ENCODE assay signal across 8 cellular contexts in the genomic region with DNA sequence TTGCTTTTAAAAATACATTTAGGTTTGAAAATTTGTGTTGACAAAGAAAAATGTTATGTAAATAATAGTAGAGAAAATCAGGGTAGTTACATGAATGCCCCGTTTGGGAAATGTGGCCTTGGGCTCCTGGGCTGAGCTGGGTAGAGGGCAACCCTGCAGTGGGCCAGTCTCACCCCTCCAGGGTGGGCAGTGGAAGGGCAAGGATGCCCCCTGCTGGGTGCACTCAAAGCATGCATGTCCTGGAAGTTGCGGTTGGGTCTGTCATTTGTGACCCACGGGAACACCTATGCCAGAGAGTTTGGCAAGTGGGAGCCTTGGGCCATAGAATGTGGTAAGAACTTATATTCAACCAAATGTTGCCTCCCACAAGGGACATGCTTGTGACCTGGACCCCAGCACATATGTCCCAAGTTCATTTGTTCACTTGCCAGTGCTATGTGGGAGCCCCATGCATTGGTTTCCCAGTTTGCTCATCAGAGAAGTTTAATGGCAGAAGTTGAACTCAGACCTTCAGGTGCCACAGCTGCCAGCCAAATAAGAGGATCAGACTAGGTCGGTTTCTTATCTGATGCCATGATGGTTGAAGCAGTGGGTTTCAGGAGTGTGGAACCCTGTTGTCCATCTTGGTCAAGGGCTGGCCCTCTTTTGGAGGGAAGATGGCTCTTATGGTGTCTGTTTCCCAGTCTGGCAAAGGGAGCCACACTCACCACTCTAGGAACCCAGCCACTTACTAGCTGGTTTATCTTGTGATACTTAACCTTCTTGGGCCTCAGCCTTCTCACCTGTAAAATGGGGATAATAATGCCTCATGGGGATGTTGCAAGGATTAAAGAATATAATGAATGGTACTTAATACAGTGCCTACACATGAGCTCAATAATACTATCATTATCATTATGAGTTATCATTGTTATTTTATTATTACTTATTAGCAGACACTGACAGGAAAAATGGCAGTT. TPM values are rescaled to one million over a fixed set of nuclear protein-coding genes. Genes with fewer than 3 reads are reported as not detected.
A peak's percentile ranks its signal among the peaks of the same experiment; 100 is the strongest.
DNase-seq lines count a peak whose midpoint lies in the region; ATAC-seq and TF ChIP-seq lines count a peak whose summit lies in the region.

No MANE protein-coding gene starts in this region.

- H4K20me1 ChIP-seq in smooth muscle cell (ENCODE audit: low read depth), result no peaks in the 10 kb centered on the region

- POLR2A ChIA-PET in A673 (lab: Charles Lee; ENCODE audit: low non-redundant PET), result interaction anchor here (0.7 kb wide), 1 partner anchor 25 kb away, joined by 3 read pairs; no protein-coding TSS in a partner anchor

- WGBS in smooth muscle cell (ENCODE audit: low lambda C conversion rate), result 32% methylated on average over 4 of the region's 4 CpGs

- no peak overlapping the region for H3K4me2 ChIP-seq in smooth muscle cell

- no peaks in the 10 kb centered on the region for H3K36me3 ChIP-seq in A673 (ENCODE audit: insufficient read depth, low read length, poor library complexity, severe bottlenecking)
- H3K36me3 ChIP-seq in smooth muscle cell (ENCODE audit: low read depth), result no peaks in the 10 kb centered on the region

- H3K9me3 ChIP-seq in A673 (ENCODE audit: low read depth, low read length, poor library complexity, severe bottlenecking), result no peaks in the 10 kb centered on the region
- no peaks in the 10 kb centered on the region for H3K9me3 ChIP-seq in smooth muscle cell (replicated peaks; ENCODE audit: low read depth)

- CTCF ChIA-PET in A673 (lab: Charles Lee), result interaction anchor here (0.6 to 1.3 kb wide), 5 partner anchors 11 to 275 kb away, joined by 3 to 9 read pairs (median 4); no protein-coding TSS in a partner anchor

- no TSS peak for BruUV-seq in A673 (replicated peaks; lab: Mats Ljungman, UMichigan)

- H3K4me1 ChIP-seq in A673 (ENCODE audit: insufficient read depth, low read length, poor library complexity, severe bottlenecking) (peaks cover 11% of the 10 kb centered on the region), smooth muscle cell (ENCODE audit: low read depth) (peaks cover 17% of the 10 kb centered on the region)

- ATAC-seq in left cardiac atrium, result peak; percentile 51 to 66

- no peak overlapping the region for H3K9ac ChIP-seq in smooth muscle cell (ENCODE audit: low read depth)

- peak; percentile 64 for DNase-seq in A673 (ENCODE audit: low spot score)
- peak; percentile 48 for DNase-seq in RPMI7951 (ENCODE audit: low read depth)
- peak; percentile 57 for DNase-seq in activated naive CD4-positive, alpha-beta T cell treated with Interleukin-2 at 50 U/mL for 16 hours
- DNase-seq in left cardiac atrium, result peak; percentile 62
- DNase-seq in smooth muscle cell (lab: John Stamatoyannopoulos, UW; ENCODE audit: unreplicated experiment), result peak; percentile 13
- DNase-seq in putamen (ENCODE audit: low spot score), result no peak
- DNase-seq in DMS79 treated with DMSO at 0.1 percent for 48 hours (lab: John Stamatoyannopoulos, UW), result no peak

- H3K27me3 ChIP-seq in A673 (replicated peaks; ENCODE audit: insufficient read depth, low read depth, low read length, poor library complexity) (no peaks in the 10 kb centered on the region), smooth muscle cell (ENCODE audit: low read depth) (peaks cover 57% of the 10 kb centered on the region)

- TF ChIP-seq CTCF in A673 (conservative IDR thresholded peaks at IDR 0.05; ENCODE audit: low read depth, low read length), result peak; percentile 76
- peak; percentile 89 for TF ChIP-seq CTCF in GM12872 (IDR thresholded peaks at IDR 0.05; ENCODE audit: insufficient read depth, low read depth, low read length)
- TF ChIP-seq CTCF in smooth muscle cell (IDR thresholded peaks at IDR 0.05; ENCODE audit: borderline replicate concordance, insufficient read depth, poor library complexity, severe bottlenecking), result peak; percentile 69

- intact Hi-C loops in A673 (cut with micrococcal nuclease; ENCODE audit: unreplicated experiment) (loop anchor here (1.0 kb wide), 1 partner anchor 31 kb away; no protein-coding TSS in a partner anchor), left cardiac atrium (cut with DNase I) (loop anchor here in 1 of 2 donors (2.0 kb wide), 1 partner anchor 31 kb away; no protein-coding TSS in a partner anchor)

- no peak overlapping the region for H3K4me3 ChIP-seq in A673 (ENCODE audit: low read depth, low read length, poor library complexity, severe bottlenecking)
- no peak overlapping the region for H3K4me3 ChIP-seq in smooth muscle cell

- H3K27ac ChIP-seq in A673 (ENCODE audit: low read depth, low read length, poor library complexity, severe bottlenecking) (no peak overlapping the region), smooth muscle cell (ENCODE audit: low read depth) (no peak overlapping the region)

- H3K79me2 ChIP-seq in smooth muscle cell (ENCODE audit: low read depth), result no peaks in the 10 kb centered on the region

- H2AFZ ChIP-seq in smooth muscle cell (ENCODE audit: low read depth), result no peak overlapping the region

- H3F3A ChIP-seq in smooth muscle cell (ENCODE audit: low read depth), result peaks cover 7% of the 10 kb centered on the region

RNA-seq across cellular contexts. Expression of a gene that starts 2.5 kb away (rescaled TPM):
- total RNA-seq in A673 (2021) (5.6 and 6.6 TPM in 2 replicates), left cardiac atrium (10 to 100 TPM in 1 of 2 donors, 1 to 10 TPM in 1; 8.4 to 13.5 TPM), smooth muscle cell (1.5 and 3.9 TPM in 2 replicates)
- total RNA-seq in RPMI7951 (2014; rRNA removed; shearing (Covaris generic)), result 1.4 and 1.6 TPM in 2 replicates
- 1.9 TPM in 1 of 2 replicates, not detected in the other for polyA plus RNA-seq in smooth muscle cell

RNA-seq across cellular contexts. Expression of a gene that starts 13.2 kb away (rescaled TPM):
- total RNA-seq in A673 (2021), result 14.5 and 15.6 TPM in 2 replicates
- 23.0 and 25.6 TPM in 2 replicates for total RNA-seq in RPMI7951 (2014; rRNA removed; shearing (Covaris generic))
- total RNA-seq in left cardiac atrium, result 10 to 100 TPM; 53.4 to 76.6 TPM
- total RNA-seq in smooth muscle cell, result 28.1 and 30.4 TPM in 2 replicates
- 23.9 and 48.6 TPM in 2 replicates for polyA plus RNA-seq in smooth muscle cell

RNA-seq across cellular contexts. Expression of a gene that starts 27.4 kb away (rescaled TPM):
- total RNA-seq in A673 (2021), result 2.5 TPM in 2 replicates
- not detected in 2 replicates for total RNA-seq in RPMI7951 (2014; rRNA removed; shearing (Covaris generic))
- under 1 TPM in 1 of 2 donors, not detected in 1; 0.65 TPM for total RNA-seq in left cardiac atrium
- not detected in 2 replicates for total RNA-seq in smooth muscle cell
- polyA plus RNA-seq in smooth muscle cell, result 0.15 TPM in 1 of 2 replicates, not detected in the other

RNA-seq across cellular contexts. Expression of a gene that starts 30.5 kb away (rescaled TPM):
- total RNA-seq in A673 (2021), result 8.6 and 8.9 TPM in 2 replicates
- total RNA-seq in RPMI7951 (2014; rRNA removed; shearing (Covaris generic)), result 8.1 and 8.5 TPM in 2 replicates
- 10 to 100 TPM; 72.1 to 83.8 TPM for total RNA-seq in left cardiac atrium
- total RNA-seq in smooth muscle cell, result 2.2 and 3.8 TPM in 2 replicates
- polyA plus RNA-seq in smooth muscle cell, result 0.97 and 4.7 TPM in 2 replicates

RNA-seq across cellular contexts. Expression of a gene that starts 40.6 kb away (rescaled TPM):
- total RNA-seq in A673 (2021), result not detected in 2 replicates
- not detected in 2 replicates for total RNA-seq in RPMI7951 (2014; rRNA removed; shearing (Covaris generic))
- total RNA-seq in left cardiac atrium, result not detected
- not detected in 2 replicates for total RNA-seq in smooth muscle cell
- polyA plus RNA-seq in smooth muscle cell, result 0.48 TPM in 1 of 2 replicates, not detected in the other

Comparison
In these comparisons a context has a peak if more than half of its experiments do, and no peak if none do; other contexts are left out.
1. DNase-seq: peak in A673 (single experiment), RPMI7951 (single experiment), activated naive CD4-positive, alpha-beta T cell treated with Interleukin-2 at 50 U/mL for 16 hours (single experiment), left cardiac atrium (single experiment) and smooth muscle cell (single experiment); none in putamen (single experiment) and DMS79 treated with DMSO at 0.1 percent for 48 hours (single experiment).
2. Peak in every context shown above with its lines, with median percentiles within 50 percentile points of each other: CTCF ChIP-seq.